24 cellular contexts compared by ENCODE assay signal in the genomic region with DNA sequence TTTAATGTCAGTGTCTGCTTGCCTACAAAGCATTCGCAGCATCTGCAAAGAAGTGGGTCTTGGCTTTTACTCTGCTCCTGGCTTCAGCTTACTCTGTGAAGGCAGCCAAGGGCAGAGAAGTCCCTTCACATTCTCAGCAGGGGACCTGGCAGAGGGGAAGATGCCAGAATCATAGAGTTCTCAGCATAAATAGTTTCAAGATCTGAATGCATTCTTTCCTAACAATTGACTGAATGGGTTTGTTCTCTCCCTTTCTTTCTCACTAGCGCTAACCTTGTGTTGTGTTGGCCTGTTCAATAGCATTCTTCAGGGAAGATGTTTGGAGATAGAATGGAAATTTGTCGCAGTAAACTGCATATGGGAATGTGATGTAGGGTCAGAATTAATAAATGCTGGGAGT.
A peak's percentile ranks its signal among the peaks of the same experiment; 100 is the strongest.
DNase-seq lines count a peak whose midpoint lies in the region; ATAC-seq, FAIRE-seq and TF ChIP-seq lines count a peak whose summit lies in the region.
"Had no signal": no experiment of that assay in that cellular context is flagged by ENCODE, and none has a peak within 500 bp of the region (broad histone marks: within the 10 kb centered on the region; RNA-seq: fewer than 3 reads in every experiment).

No MANE protein-coding gene starts in this region.

- 37 to 49% methylated on average over 2 to 3 of the region's 3 CpGs for WGBS in endodermal cell (ENCODE audit: insufficient coverage in 1 of 2, insufficient read length in 1 of 2), 2 experiments

- no peak for TF ChIP-seq RAD21 in neural cell (conservative IDR thresholded peaks at IDR 0.05)

- CTCF ChIA-PET in GM10248 (lab: Yijun Ruan, JAX) = interaction anchor here (2.6 kb wide), 1 partner anchor 231 kb away, joined by 10 read pairs; no protein-coding TSS in a partner anchor

- no peak overlapping the region for H2AFZ ChIP-seq in neural cell (ENCODE audit: low read depth, low read length)

- no peaks in the 10 kb centered on the region for H3K36me3 Mint-ChIP-seq in endodermal cell (ENCODE audit: low read depth)
- H3K36me3 Mint-ChIP-seq: activated naive CD8-positive, alpha-beta T cell treated with anti-CD3 and anti-CD28 coated beads for 36 hours had no signal

- H3K27me3 ChIP-seq in endodermal cell (ENCODE audit: control insufficient read depth, insufficient read depth, low read length, poor library complexity, severe bottlenecking) (no peaks in the 10 kb centered on the region), neural cell (ENCODE audit: insufficient read depth, low read depth, low read length) (no peaks in the 10 kb centered on the region)
- H3K27me3 ChIP-seq: cardiac muscle cell had no signal

- DNase-seq in GM12891 (ENCODE audit: insufficient read length, low spot score) (no peak), NCI-H2227 (lab: John Stamatoyannopoulos, UW; ENCODE audit: unreplicated experiment) (peak; percentile 10), endodermal cell (peak; percentile 76), mesenteric fat pad (ENCODE audit: low spot score) (no peak), GM10248 (ENCODE audit: extremely low spot score) (no peak), posterior vena cava (ENCODE audit: low spot score) (no peak)
- DNase-seq: activated CD8-positive, alpha-beta T cell treated with anti-CD3 and anti-CD28 coated beads, Interleukin-2, amount 10 ng/mL, durations not matched to agents 7 days and 5 days; activated naive CD8-positive, alpha-beta T cell treated with anti-CD3 and anti-CD28 coated beads for 36 hours; AML-193; effector memory CD4-positive, alpha-beta T cell; HCEC 1CT; left lung; NCI-H1048; NCI-H2081; NCI-H524 treated with DMSO at 0.1 percent for 48 hours; SHP77; stimulated activated CD4-positive, alpha-beta T cell treated with anti-CD3 and anti-CD28 coated beads, Interleukin-4, amount 100 ng/mL, for 24 hours had no signal

- intact Hi-C loops in posterior vena cava (cut with DNase I) = no loop called here

- H4K20me1 ChIP-seq in neural cell (ENCODE audit: insufficient read depth) = no peaks in the 10 kb centered on the region

- no peaks in the 10 kb centered on the region for H3K9me2 ChIP-seq in neural cell (ENCODE audit: insufficient read depth, low read length)

- H3K4me3 Mint-ChIP-seq in endodermal cell = no peak overlapping the region
- H3K4me3 Mint-ChIP-seq: activated CD8-positive, alpha-beta T cell treated with anti-CD3 and anti-CD28 coated beads, Interleukin-2, amount 10 ng/mL, durations not matched to agents 7 days and 5 days; activated naive CD8-positive, alpha-beta T cell treated with anti-CD3 and anti-CD28 coated beads for 36 hours; T-helper 1 cell treated with Interleukin-12 subunit alpha and Interleukin-12 subunit beta and Interleukin-4 antibody, amounts not matched to agents 30 μg/mL and 1 μg/mL, for 36 hours had no signal

- TF ChIP-seq POLR2A in GM12891 (IDR thresholded peaks at IDR 0.05; ENCODE audit: low read depth, low read length) = no peak

- H3F3A ChIP-seq in neural cell (ENCODE audit: insufficient read depth, low read length, poor library complexity, severe bottlenecking) = no peaks in the 10 kb centered on the region

- H3K4me3 ChIP-seq in endodermal cell (ENCODE audit: low read length) = no peak overlapping the region
- peak overlapping the region; percentile 43 for H3K4me3 ChIP-seq in neural cell (ENCODE audit: low read length)
- H3K4me3 ChIP-seq: cardiac muscle cell, K562, left lung had no signal

- H3K4me1 Mint-ChIP-seq in endodermal cell = no peaks in the 10 kb centered on the region
- H3K4me1 Mint-ChIP-seq: activated naive CD8-positive, alpha-beta T cell treated with anti-CD3 and anti-CD28 coated beads for 36 hours had no signal

- no peaks in the 10 kb centered on the region for H3K9me3 Mint-ChIP-seq in endodermal cell
- H3K9me3 Mint-ChIP-seq: activated naive CD8-positive, alpha-beta T cell treated with anti-CD3 and anti-CD28 coated beads for 36 hours; T-helper 1 cell treated with Interleukin-12 subunit alpha and Interleukin-12 subunit beta and Interleukin-4 antibody, amounts not matched to agents 30 μg/mL and 1 μg/mL, for 36 hours had no signal

- peak overlapping the region; percentile 36 for H3K4me2 ChIP-seq in neural cell (ENCODE audit: low read length)

- no peaks in the 10 kb centered on the region for H3K79me2 ChIP-seq in neural cell (replicated peaks; ENCODE audit: insufficient read depth, low read length)

- H3K36me3 ChIP-seq in endodermal cell (ENCODE audit: control insufficient read depth, insufficient read depth, low read length) (no peaks in the 10 kb centered on the region), neural cell (ENCODE audit: insufficient read depth, low read length) (no peaks in the 10 kb centered on the region)
- H3K36me3 ChIP-seq: cardiac muscle cell, left lung had no signal

- H3K4me1 ChIP-seq in endodermal cell (ENCODE audit: control insufficient read depth, insufficient read depth, low read length) = no peaks in the 10 kb centered on the region
- H3K4me1 ChIP-seq: left lung had no signal

- peak overlapping the region; percentile 84 for H3K27ac ChIP-seq in endodermal cell (ENCODE audit: low read depth, low read length)
- peak overlapping the region; percentile 27 for H3K27ac ChIP-seq in neural cell (ENCODE audit: low read length)
- H3K27ac ChIP-seq: cardiac muscle cell, HL-60, left lung, VCaP had no signal

- ATAC-seq in HG03159 (IDR thresholded peaks at IDR 0.05; ENCODE audit: unreplicated experiment) = no peak
- ATAC-seq: activated CD8-positive, alpha-beta T cell treated with anti-CD3 and anti-CD28 coated beads, Interleukin-2, amount 10 ng/mL, durations not matched to agents 7 days and 5 days; K562; left lung had no signal

- H3K9me3 ChIP-seq in endodermal cell (ENCODE audit: control insufficient read depth, low read length) (no peaks in the 10 kb centered on the region), neural cell (ENCODE audit: low read length) (no peaks in the 10 kb centered on the region)
- H3K9me3 ChIP-seq: left lung had no signal

- TF ChIP-seq EP300 in neural cell (conservative IDR thresholded peaks at IDR 0.05; ENCODE audit: poor library complexity, severe bottlenecking) = no peak

- peaks cover 28% of the 10 kb centered on the region for H3K27me3 Mint-ChIP-seq in endodermal cell (ENCODE audit: insufficient read depth)

- TF ChIP-seq CTCF in endodermal cell (conservative IDR thresholded peaks at IDR 0.05) (peak; percentile 12), neural cell (IDR thresholded peaks at IDR 0.05; ENCODE audit: poor library complexity, severe bottlenecking) (peak; percentile 43), GM10248 (IDR thresholded peaks at IDR 0.05; ENCODE audit: control extremely low read depth, extremely low read depth, low read depth, missing control alignments) (no peak)

- H3K27ac Mint-ChIP-seq in endodermal cell = no peak overlapping the region
- H3K27ac Mint-ChIP-seq: activated CD8-positive, alpha-beta T cell treated with anti-CD3 and anti-CD28 coated beads, Interleukin-2, amount 10 ng/mL, durations not matched to agents 7 days and 5 days; activated naive CD8-positive, alpha-beta T cell treated with anti-CD3 and anti-CD28 coated beads for 36 hours; T-helper 1 cell treated with Interleukin-12 subunit alpha and Interleukin-12 subunit beta and Interleukin-4 antibody, amounts not matched to agents 30 μg/mL and 1 μg/mL, for 36 hours had no signal

- peak; percentile 28 for FAIRE-seq in GM12891 (lab: Jason Lieb, UNC)
- FAIRE-seq: K562 had no signal

- POLR2A ChIA-PET in GM10248 (lab: Yijun Ruan, JAX) = no interaction called here

- H3K9ac ChIP-seq in endodermal cell (ENCODE audit: extremely low read depth, low read length, poor library complexity, severe bottlenecking) = no peak overlapping the region
- no peak overlapping the region for H3K9ac ChIP-seq in neural cell (ENCODE audit: low read length)

TF ChIP-seq in GM12891, 5 proteins besides CTCF, POLR2A, EP300 and RAD21:
- TF ChIP-seq SPI1 (IDR thresholded peaks at IDR 0.05; ENCODE audit: low read depth, low read length) = no peak
- TF ChIP-seq POU2F2 (IDR thresholded peaks at IDR 0.05; ENCODE audit: low read depth, low read length) = no peak
- no peak for TF ChIP-seq POLR2AphosphoS5 (IDR thresholded peaks at IDR 0.05; ENCODE audit: low read depth, low read length)
- no peak for TF ChIP-seq PAX5 (IDR thresholded peaks at IDR 0.05; ENCODE audit: insufficient read depth, low read length, severe bottlenecking)
- no peak for TF ChIP-seq TAF1 (IDR thresholded peaks at IDR 0.05; ENCODE audit: low read depth, low read length)
TF ChIP-seq in GM12891: peak in this region for 0.

TF ChIP-seq in neural cell, 6 proteins besides CTCF, POLR2A, EP300 and RAD21:
- TF ChIP-seq SMC3 (conservative IDR thresholded peaks at IDR 0.05; ENCODE audit: poor library complexity) = no peak
- no peak for TF ChIP-seq EZH2 (IDR thresholded peaks at IDR 0.05; ENCODE audit: borderline replicate concordance, insufficient read depth, low read length, poor library complexity, severe bottlenecking)
- no peak for TF ChIP-seq MXI1 (conservative IDR thresholded peaks at IDR 0.05; ENCODE audit: poor library complexity, severe bottlenecking)
- TF ChIP-seq, protein P1, sequence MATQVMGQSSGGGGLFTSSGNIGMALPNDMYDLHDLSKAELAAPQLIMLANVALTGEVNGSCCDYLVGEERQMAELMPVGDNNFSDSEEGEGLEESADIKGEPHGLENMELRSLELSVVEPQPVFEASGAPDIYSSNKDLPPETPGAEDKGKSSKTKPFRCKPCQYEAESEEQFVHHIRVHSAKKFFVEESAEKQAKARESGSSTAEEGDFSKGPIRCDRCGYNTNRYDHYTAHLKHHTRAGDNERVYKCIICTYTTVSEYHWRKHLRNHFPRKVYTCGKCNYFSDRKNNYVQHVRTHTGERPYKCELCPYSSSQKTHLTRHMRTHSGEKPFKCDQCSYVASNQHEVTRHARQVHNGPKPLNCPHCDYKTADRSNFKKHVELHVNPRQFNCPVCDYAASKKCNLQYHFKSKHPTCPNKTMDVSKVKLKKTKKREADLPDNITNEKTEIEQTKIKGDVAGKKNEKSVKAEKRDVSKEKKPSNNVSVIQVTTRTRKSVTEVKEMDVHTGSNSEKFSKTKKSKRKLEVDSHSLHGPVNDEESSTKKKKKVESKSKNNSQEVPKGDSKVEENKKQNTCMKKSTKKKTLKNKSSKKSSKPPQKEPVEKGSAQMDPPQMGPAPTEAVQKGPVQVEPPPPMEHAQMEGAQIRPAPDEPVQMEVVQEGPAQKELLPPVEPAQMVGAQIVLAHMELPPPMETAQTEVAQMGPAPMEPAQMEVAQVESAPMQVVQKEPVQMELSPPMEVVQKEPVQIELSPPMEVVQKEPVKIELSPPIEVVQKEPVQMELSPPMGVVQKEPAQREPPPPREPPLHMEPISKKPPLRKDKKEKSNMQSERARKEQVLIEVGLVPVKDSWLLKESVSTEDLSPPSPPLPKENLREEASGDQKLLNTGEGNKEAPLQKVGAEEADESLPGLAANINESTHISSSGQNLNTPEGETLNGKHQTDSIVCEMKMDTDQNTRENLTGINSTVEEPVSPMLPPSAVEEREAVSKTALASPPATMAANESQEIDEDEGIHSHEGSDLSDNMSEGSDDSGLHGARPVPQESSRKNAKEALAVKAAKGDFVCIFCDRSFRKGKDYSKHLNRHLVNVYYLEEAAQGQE (IDR thresholded peaks at IDR 0.05; ENCODE audit: borderline replicate concordance) = no peak
- no peak for TF ChIP-seq POLR2AphosphoS5 (IDR thresholded peaks at IDR 0.05)
- no peak for TF ChIP-seq TAF1 (IDR thresholded peaks at IDR 0.05; ENCODE audit: low read depth)

Comparison
In these comparisons a context has a peak if more than half of its experiments do, and no peak if none do; other contexts are left out.
1. DNase-seq: peak in NCI-H2227 (single experiment) and endodermal cell (single experiment); none in GM12891 (single experiment), mesenteric fat pad (single experiment), GM10248 (single experiment) and posterior vena cava (single experiment).